8 cellular contexts compared by ENCODE assay signal in the genomic region with DNA sequence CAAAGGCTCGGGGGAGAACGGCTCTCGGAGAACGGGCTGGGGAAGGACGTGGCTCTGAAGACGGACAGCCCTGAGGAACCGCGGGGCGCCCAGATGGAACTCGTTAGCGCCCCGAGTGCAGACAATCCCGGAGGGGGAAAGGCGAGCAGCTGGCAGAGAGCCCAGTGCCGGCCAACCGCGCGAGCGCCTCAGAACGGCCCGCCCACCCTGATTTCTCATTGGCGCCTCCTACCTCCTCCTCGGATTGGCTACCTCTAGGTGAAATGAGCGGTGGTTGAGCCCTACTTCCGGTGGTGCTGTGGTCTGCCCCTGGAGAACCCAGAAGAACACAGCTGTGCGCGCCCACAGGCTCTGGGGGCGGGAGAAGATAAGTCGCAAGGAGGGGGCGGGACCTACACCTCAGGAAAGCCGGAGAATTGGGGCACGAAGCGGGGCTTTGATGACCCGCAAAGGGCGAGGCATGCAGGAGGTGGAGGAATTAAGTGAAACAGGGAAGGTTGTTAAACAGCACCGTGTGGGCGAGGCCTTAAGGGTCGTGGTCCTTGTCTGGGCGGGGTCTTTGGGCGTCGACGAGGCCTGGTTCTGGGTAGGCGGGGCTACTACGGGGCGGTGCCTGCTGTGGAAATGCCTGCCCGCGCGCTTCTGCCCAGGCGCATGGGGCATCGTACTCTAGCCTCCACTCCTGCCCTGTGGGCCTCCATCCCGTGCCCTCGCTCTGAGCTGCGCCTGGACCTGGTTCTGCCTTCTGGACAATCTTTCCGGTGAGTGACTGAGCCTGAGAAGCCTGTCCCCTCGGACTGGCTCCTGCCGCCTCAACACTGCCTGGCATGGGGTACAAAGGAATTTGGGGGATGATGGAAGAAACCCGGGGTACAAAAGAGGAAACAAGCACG. TPM values are rescaled to one million over a fixed set of nuclear protein-coding genes. Genes with fewer than 3 reads are reported as not detected.
DNase-seq lines count a peak whose midpoint lies in the region; ATAC-seq and TF ChIP-seq lines count a peak whose summit lies in the region.

A gene (plus strand): TSS at position 290 of the 893 bp plus-strand sequence. CDS start 335 bp downstream, at position 625.

- H3K36me3 ChIP-seq in right atrium auricular region (peaks cover 45% of the 10 kb centered on the region), uterus (no peaks in the 10 kb centered on the region)

- ATAC-seq in GM18498 (IDR thresholded peaks at IDR 0.05; ENCODE audit: unreplicated experiment) (peak; percentile 92), HG02938 (IDR thresholded peaks at IDR 0.05; ENCODE audit: unreplicated experiment) (peak; percentile 93)

- peak; percentile 48 to 58 for TF ChIP-seq POLR2A in uterus (IDR thresholded peaks at IDR 0.05)

- H3K9me3 ChIP-seq in right atrium auricular region: no peaks in the 10 kb centered on the region
- no peaks in the 10 kb centered on the region for H3K9me3 ChIP-seq in uterus

- peak in 1 of 2 donors; percentile 35 for TF ChIP-seq CTCF in right atrium auricular region (IDR thresholded peaks at IDR 0.05)
- peak in 2 of 4 experiments; percentile 16 to 18 for TF ChIP-seq CTCF in uterus (IDR thresholded peaks at IDR 0.05)

- H3K27me3 ChIP-seq in right atrium auricular region: no peaks in the 10 kb centered on the region
- no peaks in the 10 kb centered on the region for H3K27me3 ChIP-seq in uterus

- intact Hi-C loops in uterus (cut with DNase I; ENCODE audit: low total_unique reads): no loop called here

- DNase-seq in NCI-H187 (lab: John Stamatoyannopoulos, UW) (peak; percentile 87 to 93), T-helper 2 cell (peak; percentile 84 to 99 (median 94)), right atrium auricular region (ENCODE audit: low spot score) (peak; percentile 98), pulmonary artery endothelial cell (ENCODE audit: low read depth, low spot score) (peak; percentile 94), uterus (peak; percentile 98 to 99)

- H3K4me3 ChIP-seq in right atrium auricular region (peak within 1 kb of the TSS; percentile 55 to 67), uterus (peak within 1 kb of the TSS; percentile 65 to 82)

- H3K4me1 ChIP-seq in right atrium auricular region (peaks cover 0 to 35% of the 10 kb centered on the region in 2 donors), uterus (peaks cover 0 to 3% of the 10 kb centered on the region in 2 donors)

- H3K27ac ChIP-seq in angular gyrus (ENCODE audit: low read depth, low read length) (peak within 1 kb of the TSS; percentile 93), right atrium auricular region (peak within 1 kb of the TSS; percentile 89 to 90), uterus (peak within 1 kb of the TSS; percentile 91 to 92)

RNA-seq across cellular contexts. Expression of the gene that starts here (rescaled TPM):
- total RNA-seq in right atrium auricular region (10 to 100 TPM; 10.8 to 12.2 TPM), pulmonary artery endothelial cell (18.6 and 19.7 TPM in 2 replicates), uterus (10 to 100 TPM; 29.8 to 60.7 (median 44.2) TPM)

Comparison
In these comparisons a context has a peak if more than half of its experiments do, and no peak if none do; other contexts are left out.
1. Peak in every context shown above with its lines: DNase-seq, ATAC-seq, H3K4me3 ChIP-seq and H3K27ac ChIP-seq.